Comparison of ENCODE assay signal across 12 cellular contexts in genomic region chr7:144219149-144219548, GRCh38. TPM values are rescaled to one million over a fixed set of nuclear protein-coding genes. Genes with fewer than 3 reads are reported as not detected.
DNase-seq lines count a peak whose midpoint lies in the region; ATAC-seq, FAIRE-seq and TF ChIP-seq lines count a peak whose summit lies in the region.
"Not testable (repeated sequence)": the region's sequence is repeated elsewhere in the genome, so short reads cannot be mapped to it uniquely, and the experiment has no call there.
"Had no signal": no experiment of that assay in that cellular context is flagged by ENCODE, and none has a peak within 500 bp of the region (broad histone marks: within the 10 kb centered on the region; RNA-seq: fewer than 3 reads in every experiment).

No MANE protein-coding gene starts in this region.

- not testable (repeated sequence) for H3K79me2 ChIP-seq in H1 (ENCODE audit: control insufficient read depth in 1 of 2, insufficient read depth in 2 of 2, low read length in 2 of 2)

- POLR2A ChIA-PET in A549 (lab: Yijun Ruan, JAX); H1 (lab: Charles Lee; ENCODE audit: partially characterized antibody): not testable (repeated sequence)

- H3K23ac ChIP-seq in H1 (ENCODE audit: insufficient read length): not testable (repeated sequence)

- H4K8ac ChIP-seq in H1 (ENCODE audit: extremely low read depth, insufficient read depth, low read length): not testable (repeated sequence)

- H3K27ac Mint-ChIP-seq in stimulated activated naive B cell treated with anti-CD40 and anti-IgM and Interleukin-4, amounts not matched to agents 10 μg/mL and 1 μg/mL and 100 μg/mL, for 72 hours: not testable (repeated sequence)

- not testable (repeated sequence) for H3K27ac ChIP-seq in A549; H1 (ENCODE audit: low read depth, low read length); right lobe of liver

- H3K4me1 Mint-ChIP-seq in stimulated activated naive B cell treated with anti-CD40 and anti-IgM and Interleukin-4, amounts not matched to agents 10 μg/mL and 1 μg/mL and 100 μg/mL, for 72 hours: not testable (repeated sequence)

- not testable (repeated sequence) for H2BK5ac ChIP-seq in H1 (ENCODE audit: low read depth, low read length)

- H2BK15ac ChIP-seq in H1 (ENCODE audit: low read length): not testable (repeated sequence)

- H3K23me2 ChIP-seq in H1 (ENCODE audit: low read depth, low read length): not testable (repeated sequence)

- H3K27me3 Mint-ChIP-seq in stimulated activated naive B cell treated with anti-CD40 and anti-IgM and Interleukin-4, amounts not matched to agents 10 μg/mL and 1 μg/mL and 100 μg/mL, for 72 hours: not testable (repeated sequence)

- H3K14ac ChIP-seq in H1 (ENCODE audit: insufficient read length): not testable (repeated sequence)

- H4K5ac ChIP-seq in H1 (ENCODE audit: insufficient read length, low read depth, low read length): not testable (repeated sequence)

- not testable (repeated sequence) for H3K9me3 ChIP-seq in A549; H1 (ENCODE audit: insufficient read depth in 2 of 2, low read depth in 1 of 2, low read length in 1 of 2); right lobe of liver

- not testable (repeated sequence) for H3K18ac ChIP-seq in H1 (ENCODE audit: extremely low read depth, low read length)

- H3K27me3 ChIP-seq in H1 (replicated peaks in 1 of 4; ENCODE audit: control insufficient read depth in 3 of 4, extremely low read depth in 1 of 4, insufficient read depth in 3 of 4, low read length in 3 of 4); right lobe of liver: not testable (repeated sequence)

- H3K4me1 ChIP-seq in A549; H1 (replicated peaks in 1 of 4; ENCODE audit: control insufficient read depth in 3 of 4, insufficient read depth in 4 of 4, low read length in 3 of 4); right lobe of liver: not testable (repeated sequence)

- not testable (repeated sequence) for H3K9ac ChIP-seq in H1 (replicated peaks in 1 of 4; ENCODE audit: extremely low read depth in 1 of 4, low read depth in 3 of 4, low read length in 3 of 4)

- not testable (repeated sequence) for TF ChIP-seq CTCF in A549 (IDR thresholded peaks at IDR 0.05); H1 (IDR thresholded peaks at IDR 0.05; ENCODE audit: control extremely low read depth in 1 of 3, insufficient read depth in 1 of 3, low read depth in 1 of 3, low read length in 3 of 3); right lobe of liver (IDR thresholded peaks at IDR 0.05)

- not testable (repeated sequence) for H2AK5ac ChIP-seq in H1 (ENCODE audit: low read depth, low read length)

- not testable (repeated sequence) for H4K91ac ChIP-seq in H1 (replicated peaks; ENCODE audit: insufficient read length, low read length)

- FAIRE-seq in A549 (lab: Jason Lieb, UNC): not testable (repeated sequence)
- peak; percentile 13 for FAIRE-seq in H1 (lab: Jason Lieb, UNC)

- H2AFZ ChIP-seq in H1 (ENCODE audit: low read length): not testable (repeated sequence)

- H3K36me3 ChIP-seq in H1 (ENCODE audit: control insufficient read depth in 2 of 4, insufficient read depth in 4 of 4, low read length in 3 of 4); right lobe of liver: not testable (repeated sequence)

- H3K4me3 Mint-ChIP-seq in stimulated activated naive B cell treated with anti-CD40 and anti-IgM and Interleukin-4, amounts not matched to agents 10 μg/mL and 1 μg/mL and 100 μg/mL, for 72 hours: not testable (repeated sequence)

- not testable (repeated sequence) for H4K20me1 ChIP-seq in H1 (replicated peaks in 1 of 2; ENCODE audit: control insufficient read depth in 1 of 2, insufficient read depth in 2 of 2, low read length in 2 of 2)

- not testable (repeated sequence) for H3K56ac ChIP-seq in H1 (replicated peaks; ENCODE audit: insufficient read length, low read depth, low read length)

- H3K9me3 Mint-ChIP-seq in stimulated activated naive B cell treated with anti-CD40 and anti-IgM and Interleukin-4, amounts not matched to agents 10 μg/mL and 1 μg/mL and 100 μg/mL, for 72 hours: not testable (repeated sequence)

- not testable (repeated sequence) for H3K4me3 ChIP-seq in A549; H1 (ENCODE audit: extremely low read depth in 1 of 4, insufficient read depth in 2 of 4, low read depth in 3 of 4, low read length in 4 of 4); right lobe of liver

- DNase-seq in A549 (ENCODE audit: low read depth in 1 of 2, low spot score in 1 of 2); H1 (ENCODE audit: low read depth in 1 of 2, low spot score in 2 of 2); right lobe of liver; stimulated activated naive B cell treated with anti-CD40 and anti-IgM and Interleukin-4, amounts not matched to agents 10 μg/mL and 1 μg/mL and 100 μg/mL, for 72 hours: not testable (repeated sequence)

- ATAC-seq in A549 (peak; percentile 45 to 71; a peak in 4 of 6 replicates), GM18868 (IDR thresholded peaks at IDR 0.05; ENCODE audit: unreplicated experiment) (peak; percentile 56), GM21390 (IDR thresholded peaks at IDR 0.05; ENCODE audit: unreplicated experiment) (peak; percentile 56), HG03354 (IDR thresholded peaks at IDR 0.05; ENCODE audit: poor library complexity, severe bottlenecking, unreplicated experiment) (peak; percentile 59), right lobe of liver (peak; percentile 44 to 66 (median 53))
- ATAC-seq in activated CD4-positive, CD25-positive, alpha-beta regulatory T cell treated with anti-CD3 and anti-CD28 coated beads, Interleukin-2, amount 50 U/mL, for 24 hours: peak; percentile 75 to 82
- peak; percentile 72 to 74 for ATAC-seq in stimulated activated naive B cell treated with anti-CD40 and anti-IgM and Interleukin-4, amounts not matched to agents 10 μg/mL and 1 μg/mL and 100 μg/mL, for 72 hours (replicated peaks)

- CTCF ChIA-PET in A549 (lab: Yijun Ruan, JAX); H1 (lab: Charles Lee; ENCODE audit: partially characterized antibody): not testable (repeated sequence)

- not testable (repeated sequence) for H3K4me2 ChIP-seq in A549; H1 (ENCODE audit: insufficient read depth in 1 of 2, low read depth in 2 of 2, low read length in 2 of 2)

- not testable (repeated sequence) for H2BK12ac ChIP-seq in H1 (ENCODE audit: low read depth, low read length)

- WGBS in A549 (ENCODE audit: missing lambda C conversion rate): no CpG with 5 or more reads among the region's 4 CpGs
- WGBS in H1 (ENCODE audit: extremely low coverage in 1 of 2, insufficient coverage in 1 of 2, insufficient read length in 1 of 2, insufficient replicate concordance in 2 of 2, low coverage in 1 of 2, low lambda C conversion rate in 2 of 2, missing lambda C conversion rate in 1 of 2), 2 experiments: no CpG with 5 or more reads among the region's 4 CpGs
- no CpG with 5 or more reads among the region's 4 CpGs for WGBS in right lobe of liver (ENCODE audit: insufficient coverage, low coverage, low lambda C conversion rate, missing lambda C conversion rate)

- not testable (repeated sequence) for H2BK20ac ChIP-seq in H1 (ENCODE audit: low read length)

- not testable (repeated sequence) for TF ChIP-seq EP300 in A549 (IDR thresholded peaks at IDR 0.05); H1 (IDR thresholded peaks at IDR 0.05; ENCODE audit: borderline replicate concordance in 1 of 2, low read depth in 2 of 2, low read length in 2 of 2)

- TF ChIP-seq POLR2A in A549 (IDR thresholded peaks at IDR 0.05; ENCODE audit: low read length); H1 (IDR thresholded peaks at IDR 0.05; ENCODE audit: control extremely low read depth in 1 of 2, low read depth in 2 of 2, low read length in 2 of 2); right lobe of liver (IDR thresholded peaks at IDR 0.05): not testable (repeated sequence)

- TF ChIP-seq RAD21 in A549 (conservative IDR thresholded peaks at IDR 0.05 in 1 of 2, IDR thresholded peaks at IDR 0.05 in 1 of 2); H1 (IDR thresholded peaks at IDR 0.05 in 1 of 2, conservative IDR thresholded peaks at IDR 0.05 in 1 of 2; ENCODE audit: low read depth in 2 of 2, low read length in 2 of 2): not testable (repeated sequence)

- H2BK120ac ChIP-seq in H1 (replicated peaks; ENCODE audit: low read depth, low read length): not testable (repeated sequence)

- intact Hi-C loops in right lobe of liver (cut with DNase I): not testable (repeated sequence)

- H3K4ac ChIP-seq in H1 (replicated peaks; ENCODE audit: insufficient read length, low read depth, low read length): not testable (repeated sequence)

- not testable (repeated sequence) for H3K79me1 ChIP-seq in H1 (ENCODE audit: low read depth, low read length)

- not testable (repeated sequence) for H3K36me3 Mint-ChIP-seq in stimulated activated naive B cell treated with anti-CD40 and anti-IgM and Interleukin-4, amounts not matched to agents 10 μg/mL and 1 μg/mL and 100 μg/mL, for 72 hours

RNA-seq across cellular contexts. Expression of gene OR2A42, which starts 20.3 kb away (rescaled TPM):
- polyA plus RNA-seq in A549 (2011; rRNA removed): not detected in 2 replicates
- polyA plus RNA-seq in A549 (2012; cell fraction: cytosol; rRNA removed): not detected in 2 replicates
- polyA plus RNA-seq in A549 (2012; cell fraction: nucleus; rRNA removed): not detected in 2 replicates
- not detected in 3 replicates for polyA plus RNA-seq in A549 (2017; fragmentation: RNase III; extraction: RNeasy Plus Mini Kit Qiagen cat#74134 plus additional on column Dnase treatment)
- not detected in 2 replicates for polyA minus RNA-seq in A549 (2011; rRNA and poly(A)+ RNA removed)
- total RNA-seq in H1 (2021; fragmentation: NEBNext Ultra II Directional; extraction: Animal tissue kit (Norgen Biotek cat#: 25700)): not detected in 2 replicates
- polyA plus RNA-seq in H1 (2011; rRNA removed): 0.09 TPM in 1 of 2 replicates, not detected in the other
- polyA plus RNA-seq in H1 (2011; cell fraction: cytosol; rRNA removed): not detected
- polyA plus RNA-seq in H1 (2011; cell fraction: nucleus; rRNA removed): not detected
- 0.10 to 0.20 TPM (median 0.16 TPM) in 4 replicates for polyA plus RNA-seq in H1 (2012, experiment 1 of 2)
- not detected for polyA plus RNA-seq in H1 (2012, experiment 2 of 2)
- 0.02 TPM for polyA plus RNA-seq in H1 (2013, experiment 1 of 2)
- not detected for polyA plus RNA-seq in H1 (2013, experiment 2 of 2)
- polyA minus RNA-seq in H1 (2011; rRNA and poly(A)+ RNA removed): not detected in 2 replicates
- polyA minus RNA-seq in H1 (2011; cell fraction: cytosol; rRNA and poly(A)+ RNA removed): not detected
- polyA minus RNA-seq in H1 (2011; cell fraction: nucleus; rRNA and poly(A)+ RNA removed): 0.20 TPM
- total RNA-seq in right lobe of liver: not detected
- total RNA-seq: cardiac muscle cell; CD8-positive, alpha-beta memory T cell; heart left ventricle; mammary epithelial cell had no signal
- polyA plus RNA-seq: cardiac muscle cell; CD8-positive, alpha-beta memory T cell; heart left ventricle; mammary epithelial cell had no signal

RNA-seq across cellular contexts. Expression of gene ARHGEF35, which starts 23.5 kb away (rescaled TPM):
- polyA plus RNA-seq in A549 (2011; rRNA removed) (0.54 and 0.94 TPM in 2 replicates), A549 (2017; fragmentation: RNase III; extraction: RNeasy Plus Mini Kit Qiagen cat#74134 plus additional on column Dnase treatment) (0.71 to 1.3 TPM (median 1.2 TPM) in 3 replicates), H1 (2011; rRNA removed) (0.86 and 1.3 TPM in 2 replicates)
- polyA plus RNA-seq in A549 (2012; cell fraction: cytosol; rRNA removed): 0.10 and 0.12 TPM in 2 replicates
- polyA plus RNA-seq in A549 (2012; cell fraction: nucleus; rRNA removed): 0.04 TPM in 1 of 2 replicates, not detected in the other
- polyA minus RNA-seq in A549 (2011; rRNA and poly(A)+ RNA removed): 0.19 TPM in 1 of 2 replicates, not detected in the other
- total RNA-seq in H1 (2021; fragmentation: NEBNext Ultra II Directional; extraction: Animal tissue kit (Norgen Biotek cat#: 25700)): 11.8 and 14.2 TPM in 2 replicates
- polyA plus RNA-seq in H1 (2011; cell fraction: cytosol; rRNA removed): 3.1 TPM
- 0.80 TPM for polyA plus RNA-seq in H1 (2011; cell fraction: nucleus; rRNA removed)
- polyA plus RNA-seq in H1 (2012, experiment 1 of 2): 5.7 to 12.3 TPM (median 6.5 TPM) in 4 replicates
- 2.3 TPM for polyA plus RNA-seq in H1 (2012, experiment 2 of 2)
- 5.9 TPM for polyA plus RNA-seq in H1 (2013, experiment 1 of 2)
- 6.0 TPM for polyA plus RNA-seq in H1 (2013, experiment 2 of 2)
- 1.7 and 1.8 TPM in 2 replicates for polyA minus RNA-seq in H1 (2011; rRNA and poly(A)+ RNA removed)
- polyA minus RNA-seq in H1 (2011; cell fraction: cytosol; rRNA and poly(A)+ RNA removed): 1.7 TPM
- polyA minus RNA-seq in H1 (2011; cell fraction: nucleus; rRNA and poly(A)+ RNA removed): 2.9 TPM
- 10 to 100 TPM in 1 of 6 experiments, 1 to 10 TPM in 5; 3.6 to 10.8 (median 5.8) TPM for total RNA-seq in right lobe of liver

RNA-seq across cellular contexts. Expression of gene CTAGE4, which starts 35.9 kb away (rescaled TPM):
- polyA plus RNA-seq in A549 (2011; rRNA removed) (0.08 and 0.22 TPM in 2 replicates), A549 (2017; fragmentation: RNase III; extraction: RNeasy Plus Mini Kit Qiagen cat#74134 plus additional on column Dnase treatment) (not detected in 3 replicates), H1 (2011; rRNA removed) (1.7 and 2.9 TPM in 2 replicates)
- polyA plus RNA-seq in A549 (2012; cell fraction: cytosol; rRNA removed): not detected in 2 replicates
- not detected in 2 replicates for polyA plus RNA-seq in A549 (2012; cell fraction: nucleus; rRNA removed)
- polyA minus RNA-seq in A549 (2011; rRNA and poly(A)+ RNA removed): not detected in 2 replicates
- 9.8 and 10.3 TPM in 2 replicates for total RNA-seq in H1 (2021; fragmentation: NEBNext Ultra II Directional; extraction: Animal tissue kit (Norgen Biotek cat#: 25700))
- 2.6 TPM for polyA plus RNA-seq in H1 (2011; cell fraction: cytosol; rRNA removed)
- polyA plus RNA-seq in H1 (2011; cell fraction: nucleus; rRNA removed): 10.0 TPM
- 4.3 to 9.3 TPM (median 6.2 TPM) in 4 replicates for polyA plus RNA-seq in H1 (2012, experiment 1 of 2)
- 0.79 TPM for polyA plus RNA-seq in H1 (2012, experiment 2 of 2)
- 7.8 TPM for polyA plus RNA-seq in H1 (2013, experiment 1 of 2)
- 6.7 TPM for polyA plus RNA-seq in H1 (2013, experiment 2 of 2)
- polyA minus RNA-seq in H1 (2011; rRNA and poly(A)+ RNA removed): 5.1 and 5.4 TPM in 2 replicates
- 3.4 TPM for polyA minus RNA-seq in H1 (2011; cell fraction: cytosol; rRNA and poly(A)+ RNA removed)
- polyA minus RNA-seq in H1 (2011; cell fraction: nucleus; rRNA and poly(A)+ RNA removed): 16.7 TPM
- 1 to 10 TPM; 2.1 to 4.5 (median 3.5) TPM for total RNA-seq in right lobe of liver
- total RNA-seq: cardiac muscle cell had no signal
- polyA plus RNA-seq: cardiac muscle cell had no signal

RNA-seq across cellular contexts. Expression of gene OR2A7, which starts 45.4 kb away (rescaled TPM):
- polyA plus RNA-seq in A549 (2011; rRNA removed): not detected in 2 replicates
- not detected in 2 replicates for polyA plus RNA-seq in A549 (2012; cell fraction: cytosol; rRNA removed)
- polyA plus RNA-seq in A549 (2012; cell fraction: nucleus; rRNA removed): not detected in 2 replicates
- polyA plus RNA-seq in A549 (2017; fragmentation: RNase III; extraction: RNeasy Plus Mini Kit Qiagen cat#74134 plus additional on column Dnase treatment): not detected in 3 replicates
- not detected in 2 replicates for polyA minus RNA-seq in A549 (2011; rRNA and poly(A)+ RNA removed)
- 1.6 and 1.9 TPM in 2 replicates for total RNA-seq in H1 (2021; fragmentation: NEBNext Ultra II Directional; extraction: Animal tissue kit (Norgen Biotek cat#: 25700))
- 3.3 and 3.4 TPM in 2 replicates for polyA plus RNA-seq in H1 (2011; rRNA removed)
- 1.1 TPM for polyA plus RNA-seq in H1 (2011; cell fraction: cytosol; rRNA removed)
- polyA plus RNA-seq in H1 (2011; cell fraction: nucleus; rRNA removed): 9.5 TPM
- polyA plus RNA-seq in H1 (2012, experiment 1 of 2): 1.5 to 2.5 TPM (median 1.9 TPM) in 4 replicates
- 0.26 TPM for polyA plus RNA-seq in H1 (2012, experiment 2 of 2)
- polyA plus RNA-seq in H1 (2013, experiment 1 of 2): 1.8 TPM
- 1.6 TPM for polyA plus RNA-seq in H1 (2013, experiment 2 of 2)
- polyA minus RNA-seq in H1 (2011; rRNA and poly(A)+ RNA removed): 5.5 and 7.9 TPM in 2 replicates
- polyA minus RNA-seq in H1 (2011; cell fraction: cytosol; rRNA and poly(A)+ RNA removed): 2.1 TPM
- 9.2 TPM for polyA minus RNA-seq in H1 (2011; cell fraction: nucleus; rRNA and poly(A)+ RNA removed)
- 1 to 10 TPM; 1.5 to 5.6 (median 3.5) TPM for total RNA-seq in right lobe of liver
- polyA plus RNA-seq: cardiac muscle cell had no signal

RNA-seq across cellular contexts. Expression of gene CTAGE8, which starts 49.9 kb away (rescaled TPM):
- 0.06 TPM in 1 of 2 replicates, not detected in the other for polyA plus RNA-seq in A549 (2011; rRNA removed)
- polyA plus RNA-seq in A549 (2012; cell fraction: cytosol; rRNA removed): not detected in 2 replicates
- polyA plus RNA-seq in A549 (2012; cell fraction: nucleus; rRNA removed): not detected in 2 replicates
- not detected in 3 replicates for polyA plus RNA-seq in A549 (2017; fragmentation: RNase III; extraction: RNeasy Plus Mini Kit Qiagen cat#74134 plus additional on column Dnase treatment)
- polyA minus RNA-seq in A549 (2011; rRNA and poly(A)+ RNA removed): not detected in 2 replicates
- not detected in 2 replicates for total RNA-seq in H1 (2021; fragmentation: NEBNext Ultra II Directional; extraction: Animal tissue kit (Norgen Biotek cat#: 25700))
- polyA plus RNA-seq in H1 (2011; rRNA removed): not detected in 2 replicates
- not detected for polyA plus RNA-seq in H1 (2011; cell fraction: cytosol; rRNA removed)
- polyA plus RNA-seq in H1 (2011; cell fraction: nucleus; rRNA removed): not detected
- not detected in 4 replicates for polyA plus RNA-seq in H1 (2012, experiment 1 of 2)
- polyA plus RNA-seq in H1 (2012, experiment 2 of 2): not detected
- not detected for polyA plus RNA-seq in H1 (2013, experiment 1 of 2)
- polyA plus RNA-seq in H1 (2013, experiment 2 of 2): not detected
- not detected in 2 replicates for polyA minus RNA-seq in H1 (2011; rRNA and poly(A)+ RNA removed)
- not detected for polyA minus RNA-seq in H1 (2011; cell fraction: cytosol; rRNA and poly(A)+ RNA removed)
- not detected for polyA minus RNA-seq in H1 (2011; cell fraction: nucleus; rRNA and poly(A)+ RNA removed)
- total RNA-seq in right lobe of liver: 1 to 10 TPM in 2 of 6 experiments, under 1 TPM in 4; 0.53 to 1.3 (median 0.71) TPM
- total RNA-seq: cardiac muscle cell had no signal
- polyA plus RNA-seq: cardiac muscle cell had no signal
